26 cellular contexts compared by ENCODE assay signal in genomic region chr6:91761621-91762020, GRCh38.
"Had no signal": no experiment of that assay in that cellular context is flagged by ENCODE, and none has a peak within 500 bp of the region (broad histone marks: within the 10 kb centered on the region; RNA-seq: fewer than 3 reads in every experiment).

No MANE protein-coding gene starts in this region.

- H3K4me1 ChIP-seq: SJCRH30 had no signal

- H3K36me3 ChIP-seq: SJCRH30 had no signal

- H3K4me3 ChIP-seq: K562, SJCRH30, SK-N-MC had no signal

- H3K27ac ChIP-seq: SJCRH30, SK-N-MC had no signal

- DNase-seq: activated CD4-positive, alpha-beta T cell treated with anti-CD3 and anti-CD28 coated beads for 36 hours; activated CD4-positive, alpha-beta T cell treated with anti-CD3 and anti-CD28 coated beads, Interleukin-2, amount 10 ng/mL, durations not matched to agents 7 days and 5 days; activated CD4-positive, alpha-beta T cell treated with anti-CD3 and anti-CD28 coated beads, Interleukin-2, amount 50 U/mL, for 48 hours; activated CD8-positive, alpha-beta memory T cell treated with anti-CD3 and anti-CD28 coated beads, Interleukin-2, amount 50 U/mL, for 4 hours; activated CD8-positive, alpha-beta T cell treated with anti-CD3 and anti-CD28 coated beads, Interleukin-2, amount 10 ng/mL, durations not matched to agents 7 days and 5 days; activated effector memory CD4-positive, alpha-beta T cell treated with Interleukin-2 at 50 U/mL for 16 hours; activated naive CD4-positive, alpha-beta T cell treated with anti-CD3 and anti-CD28 coated beads, Interleukin-2, amount 10 ng/mL, durations not matched to agents 7 days and 5 days; activated naive CD8-positive, alpha-beta T cell treated with anti-CD3 and anti-CD28 coated beads, Interleukin-2, amount 50 U/mL, for 24 hours; activated T-cell treated with anti-CD3 and anti-CD28 coated beads, Interleukin-2, amount 50 U/mL, for 48 hours; anterior cingulate cortex; caudate nucleus; cerebellar nuclear complex; NCI-H1092; NCI-H146; NCI-H187; NCI-H2029 treated with DMSO at 0.1 percent for 48 hours; NCI-H2107; NCI-H2171 treated with DMSO at 0.1 percent for 48 hours; NCI-H2227 treated with DMSO at 0.1 percent for 48 hours; NCI-H446; NCI-H524; SHP77; SJCRH30; T1000 had no signal

- H3K27me3 ChIP-seq: SJCRH30 had no signal
